In genomic region chr15:98952381-98952803, GRCh38 we compare ENCODE assay signal across 8 cellular contexts. TPM values are rescaled to one million over a fixed set of nuclear protein-coding genes. Genes with fewer than 3 reads are reported as not detected.
A peak's percentile ranks its signal among the peaks of the same experiment; 100 is the strongest.
DNase-seq lines count a peak whose midpoint lies in the region; ATAC-seq and TF ChIP-seq lines count a peak whose summit lies in the region.

No MANE protein-coding gene starts in this region.

- 43 to 54% methylated on average over 6 of the region's 6 CpGs for WGBS in esophagus, 2 donors

- H3K4me1 Mint-ChIP-seq in CD14-positive monocyte = peaks cover 24% of the 10 kb centered on the region

- no peak overlapping the region; the same call in 1 of the 2 replicates for H3K4me3 ChIP-seq in GM06990 (replicated peaks; ENCODE audit: low read depth, low read length)
- H3K4me3 ChIP-seq in esophagus (ENCODE audit: low read depth in 1 of 2, low read length in 2 of 2) = no peak overlapping the region

- no peaks in the 10 kb centered on the region for H3K27me3 Mint-ChIP-seq in CD14-positive monocyte (ENCODE audit: low read depth in 3 of 3)

- H3K36me3 Mint-ChIP-seq in CD14-positive monocyte = peaks cover 62 to 78% of the 10 kb centered on the region in 2 donors

- TF ChIP-seq CTCF in GM06990 (IDR thresholded peaks at IDR 0.05; ENCODE audit: insufficient read depth, low read length, poor library complexity, severe bottlenecking) (no peak), CD14-positive monocyte (IDR thresholded peaks at IDR 0.05) (no peak)

- H3K4me3 Mint-ChIP-seq in CD14-positive monocyte = no peak overlapping the region

- H3K27ac ChIP-seq in esophagus (ENCODE audit: low read depth in 2 of 2, low read length in 1 of 2) = peak overlapping the region; percentile 55 to 56

- peak; percentile 59 for DNase-seq in GM06990 (ENCODE audit: extremely low read depth, insufficient read length)
- DNase-seq in CD14-positive monocyte (ENCODE audit: low spot score) = no peak
- DNase-seq in NCI-H1092 treated with DMSO at 0.1 percent for 48 hours (lab: John Stamatoyannopoulos, UW) = no peak
- DNase-seq in posterior vena cava (ENCODE audit: low spot score) = no peak
- no peak for DNase-seq in LoVo (ENCODE audit: low spot score)

- H3K27me3 ChIP-seq in GM06990 (replicated peaks; ENCODE audit: control insufficient read depth, insufficient read depth, low read length) (no peaks in the 10 kb centered on the region), esophagus (ENCODE audit: control insufficient read depth in 1 of 2, insufficient read depth in 2 of 2, low read length in 2 of 2) (no peaks in the 10 kb centered on the region)

- peaks cover 2 to 10% of the 10 kb centered on the region in 2 donors for H3K4me1 ChIP-seq in esophagus (ENCODE audit: control insufficient read depth in 2 of 2, insufficient read depth in 2 of 2, low read length in 1 of 2)

- no peaks in the 10 kb centered on the region for H3K9me3 Mint-ChIP-seq in CD14-positive monocyte

- ATAC-seq in GM19463 (IDR thresholded peaks at IDR 0.05; ENCODE audit: unreplicated experiment) = peak; percentile 93
- peak; percentile 90 for ATAC-seq in HG03457 (IDR thresholded peaks at IDR 0.05; ENCODE audit: unreplicated experiment)

- H3K36me3 ChIP-seq in GM06990 (ENCODE audit: control insufficient read depth, insufficient read depth, low read length) (no peaks in the 10 kb centered on the region), esophagus (ENCODE audit: control insufficient read depth in 2 of 2, insufficient read depth in 2 of 2, low read length in 1 of 2) (peaks cover 3 to 36% of the 10 kb centered on the region in 2 donors)

- intact Hi-C loops in CD14-positive monocyte (cut with micrococcal nuclease) (no loop called here), posterior vena cava (cut with DNase I) (no loop called here)

- H3K9me3 ChIP-seq in esophagus (ENCODE audit: control insufficient read depth in 2 of 2, insufficient read depth in 1 of 2, low read depth in 1 of 2, low read length in 1 of 2) = no peaks in the 10 kb centered on the region

- H3K27ac Mint-ChIP-seq in CD14-positive monocyte = no peak overlapping the region

RNA-seq across cellular contexts. Expression of gene PGPEP1L, which starts 55.2 kb away (rescaled TPM):
- polyA plus RNA-seq in esophagus = under 1 TPM; 0.31 to 0.45 TPM
- not detected for polyA plus RNA-seq in CD14-positive monocyte
- 1 to 10 TPM in 1 of 2 donors, under 1 TPM in 1; 0.29 to 1.7 TPM for total RNA-seq in posterior vena cava
